In genomic region chr1:30756206-30756544, GRCh38 we compare ENCODE assay signal across 8 cellular contexts. TPM values are rescaled to one million over a fixed set of nuclear protein-coding genes. Genes with fewer than 3 reads are reported as not detected.
DNase-seq lines count a peak whose midpoint lies in the region; ATAC-seq, FAIRE-seq and TF ChIP-seq lines count a peak whose summit lies in the region.

No MANE protein-coding gene starts in this region.

- H3K9me3 ChIP-seq in SU-DHL-6 (ENCODE audit: insufficient read depth, low read length) = no peaks in the 10 kb centered on the region
- no peaks in the 10 kb centered on the region for H3K9me3 ChIP-seq in keratinocyte (ENCODE audit: control insufficient read depth, low read depth, low read length)
- no peaks in the 10 kb centered on the region for H3K9me3 ChIP-seq in stomach
- H3K9me3 ChIP-seq in BE2C = no peaks in the 10 kb centered on the region

- dilution Hi-C loops in keratinocyte (cut with MboI; ENCODE audit: extremely low pct_ligation_motif_present, low sequenced_read_pairs) = no loop called here

- no peak for TF ChIP-seq EP300 in stomach (IDR thresholded peaks at IDR 0.05)

- H3K36me3 ChIP-seq in SU-DHL-6 (ENCODE audit: low read length) (no peaks in the 10 kb centered on the region), keratinocyte (ENCODE audit: control insufficient read depth in 2 of 2, extremely low read depth in 1 of 2, insufficient read depth in 2 of 2, low read length in 2 of 2) (no peaks in the 10 kb centered on the region), stomach (no peaks in the 10 kb centered on the region), BE2C (no peaks in the 10 kb centered on the region)

- H3K4me2 ChIP-seq in SU-DHL-6 (ENCODE audit: low read depth, low read length, poor library complexity, severe bottlenecking) (peak overlapping the region; percentile 71), keratinocyte (ENCODE audit: control insufficient read depth, extremely low read depth, insufficient read depth, low read depth, low read length) (peak overlapping the region; percentile 24)

- H2AFZ ChIP-seq in SU-DHL-6 (ENCODE audit: low read depth, low read length, severe bottlenecking) (no peak overlapping the region), keratinocyte (ENCODE audit: control insufficient read depth, low read length) (no peak overlapping the region)

- DNase-seq in activated CD8-positive, alpha-beta memory T cell treated with anti-CD3 and anti-CD28 coated beads, Interleukin-2, amount 10 ng/mL, durations not matched to agents 7 days and 5 days = no peak
- no peak for DNase-seq in activated CD8-positive, alpha-beta memory T cell treated with anti-CD3 and anti-CD28 coated beads for 24 hours
- DNase-seq in keratinocyte (ENCODE audit: low read depth, low spot score) (no peak), stomach (no peak), RCC 7860 (ENCODE audit: low spot score) (no peak), LoVo (ENCODE audit: low spot score) (no peak), BE2C (no peak)

- peaks cover 82% of the 10 kb centered on the region for H3K4me1 Mint-ChIP-seq in activated CD8-positive, alpha-beta memory T cell treated with anti-CD3 and anti-CD28 coated beads, Interleukin-2, amount 10 ng/mL, durations not matched to agents 7 days and 5 days

- no peaks in the 10 kb centered on the region for H4K20me1 ChIP-seq in SU-DHL-6 (ENCODE audit: low read depth, low read length)
- H4K20me1 ChIP-seq in keratinocyte (ENCODE audit: control insufficient read depth, extremely low read depth, insufficient read depth, low read length) = no peaks in the 10 kb centered on the region

- H3K27me3 ChIP-seq in SU-DHL-6 (ENCODE audit: low read length) (no peaks in the 10 kb centered on the region), keratinocyte (ENCODE audit: control insufficient read depth, extremely low read depth, insufficient read depth, low read length) (peaks cover 8% of the 10 kb centered on the region), stomach (peaks cover 0 to 15% (median 0%) of the 10 kb centered on the region in 3 donors), BE2C (no peaks in the 10 kb centered on the region)

- H3K9me3 Mint-ChIP-seq in activated CD8-positive, alpha-beta memory T cell treated with anti-CD3 and anti-CD28 coated beads, Interleukin-2, amount 10 ng/mL, durations not matched to agents 7 days and 5 days (ENCODE audit: low read depth) = no peaks in the 10 kb centered on the region

- H3K27me3 Mint-ChIP-seq in activated CD8-positive, alpha-beta memory T cell treated with anti-CD3 and anti-CD28 coated beads, Interleukin-2, amount 10 ng/mL, durations not matched to agents 7 days and 5 days = no peaks in the 10 kb centered on the region

- no peak for TF ChIP-seq POLR2A in stomach (IDR thresholded peaks at IDR 0.05)

- WGBS in stomach, 5 donors = 80 to 97% (median 81%) methylated on average over 4 of the region's 4 CpGs

- H3F3A ChIP-seq in SU-DHL-6 (ENCODE audit: insufficient read depth) = peaks cover 81% of the 10 kb centered on the region

- H3K27ac Mint-ChIP-seq in activated CD8-positive, alpha-beta memory T cell treated with anti-CD3 and anti-CD28 coated beads, Interleukin-2, amount 10 ng/mL, durations not matched to agents 7 days and 5 days = peak overlapping the region; percentile 95

- peaks cover 39% of the 10 kb centered on the region for H3K36me3 Mint-ChIP-seq in activated CD8-positive, alpha-beta memory T cell treated with anti-CD3 and anti-CD28 coated beads, Interleukin-2, amount 10 ng/mL, durations not matched to agents 7 days and 5 days

- intact Hi-C loops in stomach (cut with DNase I; ENCODE audit: low total_unique reads) = no loop called here

- peak; percentile 3 for ATAC-seq in activated CD8-positive, alpha-beta memory T cell treated with anti-CD3 and anti-CD28 coated beads, Interleukin-2, amount 10 ng/mL, durations not matched to agents 7 days and 5 days

- H3K4me3 Mint-ChIP-seq in activated CD8-positive, alpha-beta memory T cell treated with anti-CD3 and anti-CD28 coated beads, Interleukin-2, amount 10 ng/mL, durations not matched to agents 7 days and 5 days = peak overlapping the region; percentile 98

- TF ChIP-seq CTCF in SU-DHL-6 (IDR thresholded peaks at IDR 0.05; ENCODE audit: insufficient read depth, low read length, poor library complexity, severe bottlenecking) = no peak
- TF ChIP-seq CTCF in keratinocyte (optimal IDR thresholded peaks at IDR 0.05 in 1 of 3, IDR thresholded peaks at IDR 0.05 in 1 of 3, conservative IDR thresholded peaks at IDR 0.05 in 1 of 3; ENCODE audit: extremely low read depth in 1 of 3, insufficient read depth in 2 of 3, low read length in 3 of 3) = no peak
- no peak for TF ChIP-seq CTCF in stomach (IDR thresholded peaks at IDR 0.05)
- no peak for TF ChIP-seq CTCF in BE2C (IDR thresholded peaks at IDR 0.05; ENCODE audit: low read depth, low read length)

- H3K4me3 ChIP-seq in SU-DHL-6 (ENCODE audit: insufficient read depth, low read length, poor library complexity, severe bottlenecking) = peak overlapping the region; percentile 85
- H3K4me3 ChIP-seq in keratinocyte (ENCODE audit: control insufficient read depth in 2 of 3, extremely low read depth in 1 of 3, insufficient read depth in 2 of 3, low read depth in 1 of 3, low read length in 3 of 3) = no peak overlapping the region
- H3K4me3 ChIP-seq in stomach = peak overlapping the region; percentile 17 to 46 (median 39)
- H3K4me3 ChIP-seq in BE2C (ENCODE audit: low read depth, low read length) = no peak overlapping the region

- H3K27ac ChIP-seq in SU-DHL-6 (ENCODE audit: low read depth, low read length) = peak overlapping the region; percentile 90
- no peak overlapping the region for H3K27ac ChIP-seq in keratinocyte (ENCODE audit: control insufficient read depth, insufficient read depth, low read length)
- peak overlapping the region in 4 of 5 donors; percentile 46 to 90 (median 82) for H3K27ac ChIP-seq in stomach

- no peaks in the 10 kb centered on the region for H3K9me1 ChIP-seq in keratinocyte (ENCODE audit: control insufficient read depth, extremely low read depth, insufficient read depth, low read length)

- H3K9ac ChIP-seq in SU-DHL-6 (ENCODE audit: low read length) (peak overlapping the region; percentile 86), keratinocyte (ENCODE audit: control insufficient read depth, extremely low read depth, insufficient read depth, low read length) (no peak overlapping the region)

- FAIRE-seq in keratinocyte (lab: Jason Lieb, UNC) = no peak
- FAIRE-seq in RCC 7860 (lab: Jason Lieb, UNC) = no peak

- CTCF ChIA-PET in activated CD8-positive, alpha-beta memory T cell treated with anti-CD3 and anti-CD28 coated beads, Interleukin-2, amount 10 ng/mL, durations not matched to agents 7 days and 5 days (lab: Charles Lee) = interaction anchor here (0.6 to 30.3 kb wide), 6 partner anchors 12 to 254 kb away, joined by 3 to 438 read pairs (median 72); no protein-coding TSS in a partner anchor

- H3K79me2 ChIP-seq in SU-DHL-6 (ENCODE audit: insufficient read depth, low read length) (peaks cover 68% of the 10 kb centered on the region), keratinocyte (ENCODE audit: control insufficient read depth, insufficient read depth, low read length) (no peaks in the 10 kb centered on the region)

- H3K4me1 ChIP-seq in keratinocyte (ENCODE audit: control insufficient read depth, extremely low read depth, insufficient read depth, low read length) (peaks cover 18% of the 10 kb centered on the region), stomach (peaks cover 4 to 33% (median 20%) of the 10 kb centered on the region in 4 donors), BE2C (no peaks in the 10 kb centered on the region)

- no peaks in the 10 kb centered on the region for H3K9me2 ChIP-seq in SU-DHL-6 (replicated peaks; ENCODE audit: insufficient read depth, low read length)

RNA-seq across cellular contexts. Expression of gene LAPTM5, which starts 1.4 kb away (rescaled TPM):
- 100 to 1,000 TPM; 326 to 386 TPM for total RNA-seq in activated CD8-positive, alpha-beta memory T cell treated with anti-CD3 and anti-CD28 coated beads, Interleukin-2, amount 10 ng/mL, durations not matched to agents 7 days and 5 days
- polyA plus RNA-seq in keratinocyte = 0.18 to 0.40 TPM (median 0.25 TPM) in 3 replicates
- polyA plus RNA-seq in keratinocyte (2011; ENCODE audit: low read depth) = 0.37 TPM
- polyA plus RNA-seq in keratinocyte (2011; cell fraction: cytosol; rRNA removed) = 0.13 and 0.16 TPM in 2 replicates
- 0.15 TPM in 1 of 2 replicates, not detected in the other for polyA plus RNA-seq in keratinocyte (2011; cell fraction: nucleus; rRNA removed)
- 0.15 and 0.68 TPM in 2 replicates for polyA plus RNA-seq in keratinocyte (2012; ENCODE audit: low replicate concordance)
- 0.76 to 2.1 TPM in 2 of 3 replicates, not detected in the other for polyA minus RNA-seq in keratinocyte
- not detected for polyA minus RNA-seq in keratinocyte (2011; cell fraction: cytosol; rRNA and poly(A)+ RNA removed)
- not detected in 2 replicates for polyA minus RNA-seq in keratinocyte (2011; cell fraction: nucleus; rRNA and poly(A)+ RNA removed)
- 10 to 100 TPM in 4 of 5 donors, 1 to 10 TPM in 1; 4.6 to 48.4 (median 29.6) TPM for total RNA-seq in stomach
- 10 to 100 TPM; 33.1 to 39.9 (median 37.6) TPM for polyA plus RNA-seq in stomach
- 0.77 TPM for polyA plus RNA-seq in BE2C (2012; ENCODE audit: insufficient read depth, insufficient read length, low read depth)

RNA-seq across cellular contexts. Expression of gene MATN1, which starts 32.8 kb away (rescaled TPM):
- under 1 TPM in 1 of 2 experiments, not detected in 1; 0.32 TPM for total RNA-seq in activated CD8-positive, alpha-beta memory T cell treated with anti-CD3 and anti-CD28 coated beads, Interleukin-2, amount 10 ng/mL, durations not matched to agents 7 days and 5 days
- 0.05 to 0.13 TPM in 2 of 3 replicates, not detected in the other for polyA plus RNA-seq in keratinocyte
- not detected for polyA plus RNA-seq in keratinocyte (2011; ENCODE audit: low read depth)
- 0.01 and 0.08 TPM in 2 replicates for polyA plus RNA-seq in keratinocyte (2011; cell fraction: cytosol; rRNA removed)
- 0.08 and 0.45 TPM in 2 replicates for polyA plus RNA-seq in keratinocyte (2011; cell fraction: nucleus; rRNA removed)
- polyA plus RNA-seq in keratinocyte (2012; ENCODE audit: low replicate concordance) = 0.06 TPM in 1 of 2 replicates, not detected in the other
- 1.3 TPM in 1 of 3 replicates, not detected in the others for polyA minus RNA-seq in keratinocyte
- not detected for polyA minus RNA-seq in keratinocyte (2011; cell fraction: cytosol; rRNA and poly(A)+ RNA removed)
- not detected in 2 replicates for polyA minus RNA-seq in keratinocyte (2011; cell fraction: nucleus; rRNA and poly(A)+ RNA removed)
- 1 to 10 TPM in 1 of 5 donors, not detected in 4; 1.7 TPM for total RNA-seq in stomach
- not detected for polyA plus RNA-seq in stomach
- not detected for polyA plus RNA-seq in BE2C (2012; ENCODE audit: insufficient read depth, insufficient read length, low read depth)

Comparison
In these comparisons a context has a peak if more than half of its experiments do, and no peak if none do; other contexts are left out.
1. H3K4me3 ChIP-seq: peak in SU-DHL-6 (single experiment) and stomach (4 of 4); none in keratinocyte (0 of 3) and BE2C (single experiment).
2. RNA of gene LAPTM5, which starts 1.4 kb away (total RNA-seq): 326 to 386 TPM in activated CD8-positive, alpha-beta memory T cell treated with anti-CD3 and anti-CD28 coated beads, Interleukin-2, amount 10 ng/mL, durations not matched to agents 7 days and 5 days; 4.6 to 48.4 TPM in stomach; every median in the first group is over 4 times any median in the second.